Comparison of ENCODE assay signal across 1 cellular context in genomic region chr3:12255393-12255792, GRCh38.
TF ChIP-seq lines count a peak whose summit lies in the region.

No MANE protein-coding gene starts in this region.

TF ChIP-seq in HepG2, 621 proteins besides CTCF, POLR2A, EP300 and RAD21 (continued from another document):
- TF ChIP-seq ZNF333 (CRISPR knock-in tag; IDR thresholded peaks at IDR 0.05; ENCODE audit: borderline replicate concordance) (no peak), SP4 (CRISPR knock-in tag; IDR thresholded peaks at IDR 0.05) (no peak), ARID5B (CRISPR knock-in tag; IDR thresholded peaks at IDR 0.05) (peak; percentile 28; the same call in 1 of the 2 replicates), ZNF207 (IDR thresholded peaks at IDR 0.05; ENCODE audit: borderline replicate concordance) (no peak), HNF4G (IDR thresholded peaks at IDR 0.05; ENCODE audit: borderline replicate concordance, low read depth, low read length) (peak; percentile 49; the same call in 1 of the 2 replicates), HNF4G (CRISPR knock-in tag; IDR thresholded peaks at IDR 0.05; ENCODE audit: borderline replicate concordance, low read depth) (no peak)
